ENCODE assay signal across 25 cellular contexts in the genomic region with DNA sequence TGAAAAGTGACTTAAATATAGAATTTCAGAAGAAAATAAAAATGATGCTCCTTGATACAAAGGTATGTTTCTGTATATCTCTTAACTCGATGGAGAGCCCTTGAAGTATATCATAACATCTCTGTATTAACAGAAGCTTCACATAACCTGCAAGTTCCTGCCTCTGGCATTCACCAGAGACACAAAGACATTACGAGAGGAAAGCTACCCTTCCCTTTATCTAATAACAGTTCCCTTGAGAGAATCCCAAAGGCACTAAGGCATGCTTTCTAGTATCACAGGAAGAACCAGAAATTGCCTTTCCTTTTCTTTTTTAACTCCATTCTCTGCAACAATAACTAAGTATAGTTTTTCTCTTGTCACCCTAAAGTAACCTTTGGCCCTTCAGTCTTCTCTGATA.
"Had no signal": no experiment of that assay in that cellular context is flagged by ENCODE, and none has a peak within 500 bp of the region (broad histone marks: within the 10 kb centered on the region; RNA-seq: fewer than 3 reads in every experiment).

No MANE protein-coding gene starts in this region.

- H3K4me3 Mint-ChIP-seq: activated CD4-positive, alpha-beta T cell treated with anti-CD3 and anti-CD28 coated beads, Interleukin-2, amount 10 ng/mL, durations not matched to agents 24 days and 14 days; activated CD8-positive, alpha-beta T cell treated with anti-CD3 and anti-CD28 coated beads for 36 hours; activated naive CD4-positive, alpha-beta T cell treated with anti-CD3 and anti-CD28 coated beads for 36 hours; activated T-cell treated with anti-CD3 and anti-CD28 coated beads, Interleukin-2, amount 50 U/mL, for 24 hours had no signal

- H3K27ac ChIP-seq: adrenal gland, body of pancreas, breast epithelium had no signal

- DNase-seq: activated CD4-positive, alpha-beta T cell treated with anti-CD3 and anti-CD28 coated beads, Interleukin-2, amount 10 ng/mL, durations not matched to agents 24 days and 14 days; activated CD4-positive, alpha-beta T cell treated with anti-CD3 and anti-CD28 coated beads, Interleukin-2, amount 50 U/mL, for 4 hours; activated CD8-positive, alpha-beta T cell treated with anti-CD3 and anti-CD28 coated beads for 36 hours; activated gamma-delta T cell; activated naive CD4-positive, alpha-beta T cell treated with anti-CD3 and anti-CD28 coated beads for 36 hours; activated T-cell treated with anti-CD3 and anti-CD28 coated beads, Interleukin-2, amount 50 U/mL, for 24 hours; adrenal gland; body of pancreas; Karpas-422; KBM-7; NCI-H1105 treated with DMSO at 0.1 percent for 48 hours; NCI-H1436; NCI-H1694; NCI-H1930; NCI-H2081 treated with DMSO at 0.1 percent for 48 hours; NCI-H2171 treated with DMSO at 0.1 percent for 48 hours; NCI-H226; NCI-H446 treated with DMSO at 0.1 percent for 48 hours; NCI-H524; SHP77 treated with DMSO at 0.1 percent for 48 hours; T1000 had no signal

- H3K4me1 ChIP-seq: adrenal gland, body of pancreas, breast epithelium had no signal

- H3K36me3 ChIP-seq: adrenal gland, breast epithelium had no signal

- H3K4me1 Mint-ChIP-seq: activated CD4-positive, alpha-beta T cell treated with anti-CD3 and anti-CD28 coated beads, Interleukin-2, amount 10 ng/mL, durations not matched to agents 24 days and 14 days had no signal

- H3K9me3 Mint-ChIP-seq: activated CD4-positive, alpha-beta T cell treated with anti-CD3 and anti-CD28 coated beads, Interleukin-2, amount 10 ng/mL, durations not matched to agents 24 days and 14 days; activated naive CD4-positive, alpha-beta T cell treated with anti-CD3 and anti-CD28 coated beads for 36 hours; activated T-cell treated with anti-CD3 and anti-CD28 coated beads, Interleukin-2, amount 50 U/mL, for 24 hours; activated T-helper 2 cell treated with anti-CD3 and anti-CD28 coated beads, Interferon-gamma antibody, Interleukin-2, Interleukin-4, amounts not matched to agents 10 μg/mL and 5 μg/mL and 100 μg/mL, durations not matched to agents 14 hours and 24 hours and 36 hours had no signal

- H3K4me3 ChIP-seq: adrenal gland, body of pancreas, breast epithelium had no signal

- H3K9me3 ChIP-seq: adrenal gland, body of pancreas, breast epithelium had no signal

- ATAC-seq: activated CD8-positive, alpha-beta T cell treated with anti-CD3 and anti-CD28 coated beads for 36 hours; activated naive CD4-positive, alpha-beta T cell treated with anti-CD3 and anti-CD28 coated beads, Interleukin-2, amount 50 U/mL, for 72 hours; body of pancreas; Panc1 had no signal

- H3K27me3 ChIP-seq: adrenal gland, body of pancreas, breast epithelium had no signal

- H3K36me3 Mint-ChIP-seq: activated naive CD4-positive, alpha-beta T cell treated with anti-CD3 and anti-CD28 coated beads, Interleukin-2, amount 50 U/mL, for 72 hours had no signal

- H3K27me3 Mint-ChIP-seq: activated CD4-positive, alpha-beta T cell treated with anti-CD3 and anti-CD28 coated beads, Interleukin-2, amount 10 ng/mL, durations not matched to agents 24 days and 14 days; activated CD8-positive, alpha-beta T cell treated with anti-CD3 and anti-CD28 coated beads for 36 hours; activated T-cell treated with anti-CD3 and anti-CD28 coated beads, Interleukin-2, amount 50 U/mL, for 24 hours had no signal

- H3K27ac Mint-ChIP-seq: activated CD4-positive, alpha-beta T cell treated with anti-CD3 and anti-CD28 coated beads, Interleukin-2, amount 10 ng/mL, durations not matched to agents 24 days and 14 days; activated CD8-positive, alpha-beta T cell treated with anti-CD3 and anti-CD28 coated beads for 36 hours; activated naive CD4-positive, alpha-beta T cell treated with anti-CD3 and anti-CD28 coated beads for 36 hours; activated naive CD4-positive, alpha-beta T cell treated with anti-CD3 and anti-CD28 coated beads, Interleukin-2, amount 50 U/mL, for 72 hours; activated T-cell treated with anti-CD3 and anti-CD28 coated beads, Interleukin-2, amount 50 U/mL, for 24 hours; activated T-helper 2 cell treated with anti-CD3 and anti-CD28 coated beads, Interferon-gamma antibody, Interleukin-2, Interleukin-4, amounts not matched to agents 10 μg/mL and 5 μg/mL and 100 μg/mL, durations not matched to agents 14 hours and 24 hours and 36 hours had no signal
